Comparison of ENCODE assay signal across 18 cellular contexts in genomic region chr1:205348559-205349477, GRCh38. TPM values are rescaled to one million over a fixed set of nuclear protein-coding genes. Genes with fewer than 3 reads are reported as not detected.
DNase-seq lines count a peak whose midpoint lies in the region; ATAC-seq and TF ChIP-seq lines count a peak whose summit lies in the region.
"Had no signal": no experiment of that assay in that cellular context is flagged by ENCODE, and none has a peak within 500 bp of the region (broad histone marks: within the 10 kb centered on the region; RNA-seq: fewer than 3 reads in every experiment).

No MANE protein-coding gene starts in this region.

- peak overlapping the region; percentile 73 to 98 (median 87) for H3K27ac Mint-ChIP-seq in brain
- H3K27ac Mint-ChIP-seq: mesothelial cell of epicardium had no signal

- peaks cover 0 to 4% (median 0%) of the 10 kb centered on the region in 5 experiments for H3K9me3 Mint-ChIP-seq in brain
- H3K9me3 Mint-ChIP-seq: mesothelial cell of epicardium had no signal

- peaks cover 6% of the 10 kb centered on the region for H3K27me3 Mint-ChIP-seq in brain

- peaks cover 97% of the 10 kb centered on the region for H3K4me1 Mint-ChIP-seq in brain

- no peak for TF ChIP-seq CTCF in brain (conservative IDR thresholded peaks at IDR 0.05)

- ATAC-seq in HG02623 (IDR thresholded peaks at IDR 0.05; ENCODE audit: unreplicated experiment) (no peak), HG03432 (IDR thresholded peaks at IDR 0.05; ENCODE audit: unreplicated experiment) (no peak)

- DNase-seq in Daoy (ENCODE audit: low read depth): peak; percentile 72
- peak; percentile 93 for DNase-seq in NCI-H524 treated with DMSO at 0.1 percent for 48 hours (lab: John Stamatoyannopoulos, UW)
- peak; percentile 34 for DNase-seq in retina
- no peak for DNase-seq in T-helper 9 cell
- DNase-seq in ecto neural progenitor cell (ENCODE audit: low spot score): no peak
- DNase-seq: activated CD4-positive, alpha-beta T cell treated with anti-CD3 and anti-CD28 coated beads, Interleukin-2, amount 50 U/mL, for 1 hour; activated naive CD4-positive, alpha-beta T cell treated with anti-CD3 and anti-CD28 coated beads, Interleukin-2, amount 50 U/mL, for 16 hours; C1 segment of cervical spinal cord; DMS79; erythroblast; heart left ventricle; Karpas-422; NCI-H345; stimulated activated CD4-positive, alpha-beta T cell treated with anti-CD3 and anti-CD28 coated beads, Interleukin-2, amount 100 ng/mL, for 48 hours had no signal

- peak overlapping the region in 2 of 5 experiments; percentile 23 to 24 for H3K4me3 Mint-ChIP-seq in brain
- H3K4me3 Mint-ChIP-seq: mesothelial cell of epicardium had no signal

- H3K36me3 Mint-ChIP-seq in brain: no peaks in the 10 kb centered on the region
- H3K36me3 Mint-ChIP-seq: mesothelial cell of epicardium had no signal

RNA-seq across cellular contexts. Expression of gene KLHDC8A, which starts 7.9 kb away (rescaled TPM):
- total RNA-seq in Daoy (2014; rRNA removed; shearing (Covaris generic)): 0.34 and 3.2 TPM in 2 replicates
- polyA plus RNA-seq in brain (ENCODE audit: insufficient read depth, low read depth, low replicate concordance): 11.4 TPM

RNA-seq across cellular contexts. Expression of gene NUAK2, which starts 27.3 kb away (rescaled TPM):
- 11.1 and 12.4 TPM in 2 replicates for total RNA-seq in Daoy (2014; rRNA removed; shearing (Covaris generic))
- 14.4 TPM for polyA plus RNA-seq in brain (ENCODE audit: insufficient read depth, low read depth, low replicate concordance)

Comparison
In these comparisons a context has a peak if more than half of its experiments do, and no peak if none do; other contexts are left out.
1. DNase-seq: peak in Daoy (single experiment), NCI-H524 treated with DMSO at 0.1 percent for 48 hours (single experiment) and retina (single experiment); none in T-helper 9 cell (single experiment) and ecto neural progenitor cell (single experiment).